ENCODE assay signal across 1 cellular context in the genomic region with DNA sequence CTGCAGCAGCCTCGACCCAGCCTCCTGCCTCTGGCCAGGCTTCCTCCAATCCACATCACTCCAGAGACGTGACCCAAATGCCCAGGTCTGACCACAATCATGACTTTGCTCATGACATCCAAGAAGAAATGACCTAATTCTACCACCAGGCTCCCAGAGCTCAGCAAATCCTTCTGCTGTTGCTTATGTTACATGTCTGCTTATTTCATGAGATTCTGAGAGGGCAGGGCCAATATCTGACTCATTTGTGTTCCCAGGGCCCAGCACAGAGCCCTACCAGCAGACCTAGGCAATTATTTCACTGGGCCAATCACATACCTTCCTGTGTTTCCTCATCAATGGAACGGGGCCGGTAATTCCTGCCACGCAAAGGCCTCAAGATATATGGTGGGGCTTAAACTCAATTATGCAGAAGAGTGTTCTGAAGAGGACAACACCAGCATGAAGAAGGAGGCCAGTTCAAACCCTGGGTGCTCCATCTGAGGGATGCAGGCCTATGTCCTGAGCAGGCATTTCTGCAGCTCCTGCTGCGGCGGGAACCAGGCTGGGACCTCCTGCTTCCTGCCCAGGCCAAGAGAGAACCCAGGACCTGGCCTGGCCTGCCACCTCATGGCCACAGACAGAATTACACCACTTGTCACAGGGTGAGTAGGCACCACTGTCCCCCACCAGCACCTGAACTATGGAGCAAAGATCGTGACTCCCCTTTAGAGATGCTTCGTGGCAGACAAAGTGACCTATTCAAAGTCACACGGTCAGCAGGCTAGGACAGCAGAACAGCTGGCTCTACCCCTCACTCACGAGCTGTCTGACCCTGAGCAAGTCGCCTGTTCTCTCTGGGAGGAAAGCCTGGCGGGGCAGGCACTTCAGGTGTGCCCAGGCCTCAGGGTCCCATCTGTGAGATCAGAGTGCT.
A peak's percentile ranks its signal among the peaks of the same experiment; 100 is the strongest.
TF ChIP-seq lines count a peak whose summit lies in the region.

No MANE protein-coding gene starts in this region.

TF ChIP-seq in IMR-90, 13 proteins besides CTCF, POLR2A, EP300 and RAD21:
- TF ChIP-seq, protein P1, sequence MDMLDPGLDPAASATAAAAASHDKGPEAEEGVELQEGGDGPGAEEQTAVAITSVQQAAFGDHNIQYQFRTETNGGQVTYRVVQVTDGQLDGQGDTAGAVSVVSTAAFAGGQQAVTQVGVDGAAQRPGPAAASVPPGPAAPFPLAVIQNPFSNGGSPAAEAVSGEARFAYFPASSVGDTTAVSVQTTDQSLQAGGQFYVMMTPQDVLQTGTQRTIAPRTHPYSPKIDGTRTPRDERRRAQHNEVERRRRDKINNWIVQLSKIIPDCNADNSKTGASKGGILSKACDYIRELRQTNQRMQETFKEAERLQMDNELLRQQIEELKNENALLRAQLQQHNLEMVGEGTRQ (IDR thresholded peaks at IDR 0.05; ENCODE audit: low read depth, low read length), result no peak
- TF ChIP-seq SMC3 (IDR thresholded peaks at IDR 0.05; ENCODE audit: low read depth, low read length) (peak; percentile 84), BHLHE40 (IDR thresholded peaks at IDR 0.05; ENCODE audit: low read depth, low read length) (peak; percentile 41), MAFK (IDR thresholded peaks at IDR 0.05; ENCODE audit: low read depth, low read length) (peak; percentile 58), FOS (IDR thresholded peaks at IDR 0.05; ENCODE audit: low read depth, low read length) (no peak; the same call in none of the 2 replicates), RFX5 (IDR thresholded peaks at IDR 0.05; ENCODE audit: low read depth, low read length) (no peak), NFE2L2 (IDR thresholded peaks at IDR 0.05; ENCODE audit: low read depth, low read length) (peak; percentile 34; the same call in 1 of the 2 replicates), MAZ (IDR thresholded peaks at IDR 0.05; ENCODE audit: borderline replicate concordance, low read depth, low read length) (peak; percentile 35; the same call in 1 of the 2 replicates), RCOR1 (IDR thresholded peaks at IDR 0.05; ENCODE audit: insufficient replicate concordance, low read length) (no peak), CHD1 (IDR thresholded peaks at IDR 0.05; ENCODE audit: low read depth, low read length) (no peak), MXI1 (IDR thresholded peaks at IDR 0.05; ENCODE audit: borderline replicate concordance, low read depth, low read length) (0 out of 2 replicates have a peak, but pooled peaks have one; percentile 24), CEBPB (IDR thresholded peaks at IDR 0.05; ENCODE audit: low read depth, low read length) (peak; percentile 42)
- TF ChIP-seq, protein P2, sequence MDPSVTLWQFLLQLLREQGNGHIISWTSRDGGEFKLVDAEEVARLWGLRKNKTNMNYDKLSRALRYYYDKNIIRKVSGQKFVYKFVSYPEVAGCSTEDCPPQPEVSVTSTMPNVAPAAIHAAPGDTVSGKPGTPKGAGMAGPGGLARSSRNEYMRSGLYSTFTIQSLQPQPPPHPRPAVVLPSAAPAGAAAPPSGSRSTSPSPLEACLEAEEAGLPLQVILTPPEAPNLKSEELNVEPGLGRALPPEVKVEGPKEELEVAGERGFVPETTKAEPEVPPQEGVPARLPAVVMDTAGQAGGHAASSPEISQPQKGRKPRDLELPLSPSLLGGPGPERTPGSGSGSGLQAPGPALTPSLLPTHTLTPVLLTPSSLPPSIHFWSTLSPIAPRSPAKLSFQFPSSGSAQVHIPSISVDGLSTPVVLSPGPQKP (IDR thresholded peaks at IDR 0.05; ENCODE audit: borderline replicate concordance, low read depth, low read length), result no peak
